Comparison of ENCODE assay signal across 9 cellular contexts in genomic region chr3:53140575-53141467, GRCh38. TPM values are rescaled to one million over a fixed set of nuclear protein-coding genes. Genes with fewer than 3 reads are reported as not detected.
DNase-seq lines count a peak whose midpoint lies in the region; ATAC-seq and TF ChIP-seq lines count a peak whose summit lies in the region.
"Had no signal": no experiment of that assay in that cellular context is flagged by ENCODE, and none has a peak within 500 bp of the region (broad histone marks: within the 10 kb centered on the region; RNA-seq: fewer than 3 reads in every experiment).

No MANE protein-coding gene starts in this region.

- intact Hi-C loops in colonic mucosa (cut with DNase I), result no loop called here

- TF ChIP-seq CTCF in lung (IDR thresholded peaks at IDR 0.05; ENCODE audit: control extremely low read depth, extremely low read depth) (no peak), GM10266 (IDR thresholded peaks at IDR 0.05; ENCODE audit: control insufficient read depth, insufficient read depth, low read depth, missing control alignments) (no peak), colonic mucosa (IDR thresholded peaks at IDR 0.05) (no peak)

- DNase-seq in HS-5 (ENCODE audit: low read depth) (peak; percentile 42), amniotic epithelial cell (ENCODE audit: low read depth) (peak; percentile 65), lung (ENCODE audit: low spot score) (no peak), NCI-H2196 treated with DMSO at 0.1 percent for 48 hours (lab: John Stamatoyannopoulos, UW; ENCODE audit: unreplicated experiment) (no peak), GM10266 (ENCODE audit: extremely low spot score) (no peak), colonic mucosa (no peak)
- DNase-seq: T-helper 2 cell had no signal

- no peaks in the 10 kb centered on the region for H3K27me3 ChIP-seq in BLaER1
- H3K27me3 ChIP-seq in lung (ENCODE audit: control insufficient read depth, insufficient read depth), result no peaks in the 10 kb centered on the region
- no peaks in the 10 kb centered on the region for H3K27me3 ChIP-seq in colonic mucosa

- WGBS in lung, 2 donors, result 64 to 76% methylated on average over 5 of the region's 5 CpGs

- peak overlapping the region; percentile 52 for H3K4me2 ChIP-seq in BLaER1

- H3K9ac ChIP-seq in BLaER1 (no peak overlapping the region), colonic mucosa (ENCODE audit: low read depth in 2 of 2, low read length in 2 of 2) (no peak overlapping the region)

- H3K36me3 ChIP-seq in BLaER1, result no peaks in the 10 kb centered on the region
- H3K36me3 ChIP-seq in lung (ENCODE audit: control insufficient read depth in 2 of 2, insufficient read depth in 2 of 2, low read length in 2 of 2), result no peaks in the 10 kb centered on the region
- H3K36me3 ChIP-seq in colonic mucosa, result no peaks in the 10 kb centered on the region

- no peaks in the 10 kb centered on the region for H4K20me1 ChIP-seq in BLaER1

- peaks cover 19% of the 10 kb centered on the region for H3K4me1 ChIP-seq in BLaER1
- H3K4me1 ChIP-seq in lung (ENCODE audit: control insufficient read depth in 2 of 2, insufficient read depth in 2 of 2, low read length in 2 of 2), result peaks cover 0 to 4% of the 10 kb centered on the region in 2 donors
- H3K4me1 ChIP-seq in colonic mucosa, result peaks cover 10% of the 10 kb centered on the region

- no peak overlapping the region for H3K27ac ChIP-seq in BLaER1
- H3K27ac ChIP-seq in lung (ENCODE audit: low read depth in 1 of 2, low read length in 1 of 2), result peak overlapping the region in 1 of 2 donors; percentile 45
- H3K27ac ChIP-seq in colonic mucosa, result no peak overlapping the region

- ATAC-seq in lung (ENCODE audit: insufficient read depth, low FRiP score) (peak; percentile 61), GM19467 (IDR thresholded peaks at IDR 0.05; ENCODE audit: unreplicated experiment) (no peak)

- no peaks in the 10 kb centered on the region for H3K9me3 ChIP-seq in BLaER1
- no peaks in the 10 kb centered on the region for H3K9me3 ChIP-seq in lung (ENCODE audit: control insufficient read depth in 2 of 2, insufficient read depth in 1 of 2, low read length in 1 of 2)
- H3K9me3 ChIP-seq in colonic mucosa, result no peaks in the 10 kb centered on the region

- H3K4me3 ChIP-seq in BLaER1, result no peak overlapping the region
- H3K4me3 ChIP-seq in lung, result no peak overlapping the region
- H3K4me3 ChIP-seq in colonic mucosa, result no peak overlapping the region

RNA-seq across cellular contexts. Expression of gene RFT1, which starts 10.6 kb away (rescaled TPM):
- total RNA-seq in lung, result 10 to 100 TPM; 21.3 to 23.1 TPM
- 10 to 100 TPM; 10.8 to 22.0 TPM for polyA plus RNA-seq in lung
- total RNA-seq in colonic mucosa, result 10 to 100 TPM; 15.3 to 30.4 TPM

RNA-seq across cellular contexts. Expression of gene PRKCD, which starts 20.2 kb away (rescaled TPM):
- 10 to 100 TPM; 34.9 to 85.2 TPM for total RNA-seq in lung
- 10 to 100 TPM; 47.3 to 84.5 TPM for polyA plus RNA-seq in lung
- 10 to 100 TPM; 58.9 to 75.0 TPM for total RNA-seq in colonic mucosa

Comparison
In these comparisons a context has a peak if more than half of its experiments do, and no peak if none do; other contexts are left out.
1. DNase-seq: peak in HS-5 (single experiment) and amniotic epithelial cell (single experiment); none in lung (single experiment), NCI-H2196 treated with DMSO at 0.1 percent for 48 hours (single experiment), GM10266 (single experiment) and colonic mucosa (single experiment).